1 cellular context compared by ENCODE assay signal in genomic region chr2:231347081-231347480, GRCh38.
TF ChIP-seq lines count a peak whose summit lies in the region.

No MANE protein-coding gene starts in this region.

TF ChIP-seq in K562, 482 proteins besides CTCF, POLR2A, EP300 and RAD21 (continued from another document):
- TF ChIP-seq SRF (CRISPR knock-in tag; IDR thresholded peaks at IDR 0.05) (no peak), KAT7 (CRISPR knock-in tag; IDR thresholded peaks at IDR 0.05; ENCODE audit: borderline replicate concordance) (no peak), TBL1XR1 (IDR thresholded peaks at IDR 0.05; ENCODE audit: low read length in 2 of 2) (no peak), CC2D1A (IDR thresholded peaks at IDR 0.05) (no peak), E2F1 (CRISPR knock-in tag; IDR thresholded peaks at IDR 0.05) (no peak), CHD1 (IDR thresholded peaks at IDR 0.05; ENCODE audit: low read length) (no peak), MCM7 (IDR thresholded peaks at IDR 0.05) (no peak), GTF2B (IDR thresholded peaks at IDR 0.05; ENCODE audit: extremely low read depth, insufficient read length) (no peak), SRSF9 (IDR thresholded peaks at IDR 0.05; ENCODE audit: borderline replicate concordance, low read depth, low read length) (no peak), ZNF316 (IDR thresholded peaks at IDR 0.05) (no peak), HDAC1 (IDR thresholded peaks at IDR 0.05) (no peak), POLR2G (IDR thresholded peaks at IDR 0.05; ENCODE audit: low read depth, low read length) (no peak), MAFF (IDR thresholded peaks at IDR 0.05; ENCODE audit: low read length) (no peak), HBP1 (CRISPR knock-in tag; IDR thresholded peaks at IDR 0.05) (no peak), ATF7 (IDR thresholded peaks at IDR 0.05) (0 out of 2 replicates have a peak, but pooled peaks have one; percentile 14)
- TF ChIP-seq, protein P1, sequence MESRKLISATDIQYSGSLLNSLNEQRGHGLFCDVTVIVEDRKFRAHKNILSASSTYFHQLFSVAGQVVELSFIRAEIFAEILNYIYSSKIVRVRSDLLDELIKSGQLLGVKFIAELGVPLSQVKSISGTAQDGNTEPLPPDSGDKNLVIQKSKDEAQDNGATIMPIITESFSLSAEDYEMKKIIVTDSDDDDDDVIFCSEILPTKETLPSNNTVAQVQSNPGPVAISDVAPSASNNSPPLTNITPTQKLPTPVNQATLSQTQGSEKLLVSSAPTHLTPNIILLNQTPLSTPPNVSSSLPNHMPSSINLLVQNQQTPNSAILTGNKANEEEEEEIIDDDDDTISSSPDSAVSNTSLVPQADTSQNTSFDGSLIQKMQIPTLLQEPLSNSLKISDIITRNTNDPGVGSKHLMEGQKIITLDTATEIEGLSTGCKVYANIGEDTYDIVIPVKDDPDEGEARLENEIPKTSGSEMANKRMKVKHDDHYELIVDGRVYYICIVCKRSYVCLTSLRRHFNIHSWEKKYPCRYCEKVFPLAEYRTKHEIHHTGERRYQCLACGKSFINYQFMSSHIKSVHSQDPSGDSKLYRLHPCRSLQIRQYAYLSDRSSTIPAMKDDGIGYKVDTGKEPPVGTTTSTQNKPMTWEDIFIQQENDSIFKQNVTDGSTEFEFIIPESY (CRISPR knock-in tag; IDR thresholded peaks at IDR 0.05) = no peak
- TF ChIP-seq, protein P2, sequence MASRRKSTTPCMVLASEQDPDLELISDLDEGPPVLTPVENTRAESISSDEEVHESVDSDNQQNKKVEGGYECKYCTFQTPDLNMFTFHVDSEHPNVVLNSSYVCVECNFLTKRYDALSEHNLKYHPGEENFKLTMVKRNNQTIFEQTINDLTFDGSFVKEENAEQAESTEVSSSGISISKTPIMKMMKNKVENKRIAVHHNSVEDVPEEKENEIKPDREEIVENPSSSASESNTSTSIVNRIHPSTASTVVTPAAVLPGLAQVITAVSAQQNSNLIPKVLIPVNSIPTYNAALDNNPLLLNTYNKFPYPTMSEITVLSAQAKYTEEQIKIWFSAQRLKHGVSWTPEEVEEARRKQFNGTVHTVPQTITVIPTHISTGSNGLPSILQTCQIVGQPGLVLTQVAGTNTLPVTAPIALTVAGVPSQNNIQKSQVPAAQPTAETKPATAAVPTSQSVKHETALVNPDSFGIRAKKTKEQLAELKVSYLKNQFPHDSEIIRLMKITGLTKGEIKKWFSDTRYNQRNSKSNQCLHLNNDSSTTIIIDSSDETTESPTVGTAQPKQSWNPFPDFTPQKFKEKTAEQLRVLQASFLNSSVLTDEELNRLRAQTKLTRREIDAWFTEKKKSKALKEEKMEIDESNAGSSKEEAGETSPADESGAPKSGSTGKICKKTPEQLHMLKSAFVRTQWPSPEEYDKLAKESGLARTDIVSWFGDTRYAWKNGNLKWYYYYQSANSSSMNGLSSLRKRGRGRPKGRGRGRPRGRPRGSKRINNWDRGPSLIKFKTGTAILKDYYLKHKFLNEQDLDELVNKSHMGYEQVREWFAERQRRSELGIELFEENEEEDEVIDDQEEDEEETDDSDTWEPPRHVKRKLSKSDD (conservative IDR thresholded peaks at IDR 0.05; ENCODE audit: low read length) = no peak
